Comparison of ENCODE assay signal across 2 cellular contexts in the genomic region with DNA sequence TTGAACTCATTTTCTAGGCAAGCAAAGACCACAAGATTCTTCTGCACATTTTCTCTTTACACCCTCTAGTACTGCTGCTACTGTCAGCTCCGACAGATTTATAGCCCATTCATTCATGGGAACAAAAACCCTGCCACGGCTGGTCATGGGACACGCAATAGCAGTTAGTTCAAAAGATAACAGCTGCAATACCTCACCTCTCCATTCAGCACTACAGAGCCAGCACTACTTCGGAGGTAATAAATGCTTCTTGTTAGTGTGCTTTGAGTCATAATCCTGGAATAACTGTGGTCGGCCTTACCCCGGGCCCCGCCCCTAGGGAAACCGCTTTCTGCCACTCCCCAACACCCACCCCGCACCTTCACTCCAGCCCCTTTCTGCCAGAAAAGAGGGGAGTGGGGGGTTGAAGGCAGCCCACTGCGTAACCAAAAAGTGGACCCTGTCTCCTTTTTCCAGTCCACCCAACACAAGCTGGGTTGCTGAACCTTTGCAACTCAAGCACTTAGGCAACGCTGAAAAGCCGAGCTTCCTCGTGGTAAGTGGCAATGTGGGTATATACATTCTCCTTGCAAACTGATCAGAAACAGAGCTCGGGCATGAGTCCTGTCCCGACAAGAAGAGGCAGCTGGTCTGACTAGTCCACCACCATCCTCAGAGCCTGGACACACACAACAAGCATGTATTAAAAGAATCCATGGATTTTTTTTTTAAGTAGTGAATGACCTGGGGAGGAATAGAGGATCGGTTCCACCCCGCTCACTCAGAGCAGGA.
TF ChIP-seq lines count a peak whose summit lies in the region.

No MANE protein-coding gene starts in this region.

TF ChIP-seq in H1, 55 proteins besides CTCF, POLR2A, EP300 and RAD21:
- TF ChIP-seq, protein P1, sequence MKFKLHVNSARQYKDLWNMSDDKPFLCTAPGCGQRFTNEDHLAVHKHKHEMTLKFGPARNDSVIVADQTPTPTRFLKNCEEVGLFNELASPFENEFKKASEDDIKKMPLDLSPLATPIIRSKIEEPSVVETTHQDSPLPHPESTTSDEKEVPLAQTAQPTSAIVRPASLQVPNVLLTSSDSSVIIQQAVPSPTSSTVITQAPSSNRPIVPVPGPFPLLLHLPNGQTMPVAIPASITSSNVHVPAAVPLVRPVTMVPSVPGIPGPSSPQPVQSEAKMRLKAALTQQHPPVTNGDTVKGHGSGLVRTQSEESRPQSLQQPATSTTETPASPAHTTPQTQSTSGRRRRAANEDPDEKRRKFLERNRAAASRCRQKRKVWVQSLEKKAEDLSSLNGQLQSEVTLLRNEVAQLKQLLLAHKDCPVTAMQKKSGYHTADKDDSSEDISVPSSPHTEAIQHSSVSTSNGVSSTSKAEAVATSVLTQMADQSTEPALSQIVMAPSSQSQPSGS (IDR thresholded peaks at IDR 0.05; ENCODE audit: low read length): no peak
- TF ChIP-seq BACH1 (IDR thresholded peaks at IDR 0.05; ENCODE audit: low read length) (no peak), CTBP2 (IDR thresholded peaks at IDR 0.05; ENCODE audit: borderline replicate concordance, insufficient read depth, insufficient read length, low read length) (no peak), USF2 (IDR thresholded peaks at IDR 0.05; ENCODE audit: low read length) (no peak), KDM4A (IDR thresholded peaks at IDR 0.05; ENCODE audit: low read depth, low read length, severe bottlenecking) (no peak), SIN3A (conservative IDR thresholded peaks at IDR 0.05 in 1 of 2, IDR thresholded peaks at IDR 0.05 in 1 of 2; ENCODE audit: low read depth in 1 of 2, low read length in 2 of 2) (no peak), KDM5A (IDR thresholded peaks at IDR 0.05; ENCODE audit: low read length) (no peak), HDAC6 (IDR thresholded peaks at IDR 0.05; ENCODE audit: low read depth, low read length) (no peak), BCL11A (IDR thresholded peaks at IDR 0.05; ENCODE audit: low read depth in 2 of 2, low read length in 2 of 2) (no peak), JUND (IDR thresholded peaks at IDR 0.05; ENCODE audit: low read length) (no peak), JUN (IDR thresholded peaks at IDR 0.05; ENCODE audit: low read depth, low read length) (no peak), SIRT6 (IDR thresholded peaks at IDR 0.05; ENCODE audit: low read length) (no peak), CREB1 (IDR thresholded peaks at IDR 0.05) (no peak), RBBP5 (IDR thresholded peaks at IDR 0.05; ENCODE audit: borderline replicate concordance, low read depth, low read length) (no peak), RXRA (IDR thresholded peaks at IDR 0.05; ENCODE audit: insufficient read depth, low read depth, low read length) (no peak), SIX5 (IDR thresholded peaks at IDR 0.05; ENCODE audit: low read depth, low read length) (no peak)
- TF ChIP-seq, protein P2, sequence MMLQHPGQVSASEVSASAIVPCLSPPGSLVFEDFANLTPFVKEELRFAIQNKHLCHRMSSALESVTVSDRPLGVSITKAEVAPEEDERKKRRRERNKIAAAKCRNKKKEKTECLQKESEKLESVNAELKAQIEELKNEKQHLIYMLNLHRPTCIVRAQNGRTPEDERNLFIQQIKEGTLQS (IDR thresholded peaks at IDR 0.05; ENCODE audit: insufficient read depth, low read depth, low read length): no peak

TF ChIP-seq in GM12891, 5 proteins besides CTCF, POLR2A, EP300 and RAD21 (continued from another document):
- TF ChIP-seq POU2F2 (IDR thresholded peaks at IDR 0.05; ENCODE audit: low read depth, low read length) (no peak), POLR2AphosphoS5 (IDR thresholded peaks at IDR 0.05; ENCODE audit: low read depth, low read length) (no peak)
